In the genomic region with DNA sequence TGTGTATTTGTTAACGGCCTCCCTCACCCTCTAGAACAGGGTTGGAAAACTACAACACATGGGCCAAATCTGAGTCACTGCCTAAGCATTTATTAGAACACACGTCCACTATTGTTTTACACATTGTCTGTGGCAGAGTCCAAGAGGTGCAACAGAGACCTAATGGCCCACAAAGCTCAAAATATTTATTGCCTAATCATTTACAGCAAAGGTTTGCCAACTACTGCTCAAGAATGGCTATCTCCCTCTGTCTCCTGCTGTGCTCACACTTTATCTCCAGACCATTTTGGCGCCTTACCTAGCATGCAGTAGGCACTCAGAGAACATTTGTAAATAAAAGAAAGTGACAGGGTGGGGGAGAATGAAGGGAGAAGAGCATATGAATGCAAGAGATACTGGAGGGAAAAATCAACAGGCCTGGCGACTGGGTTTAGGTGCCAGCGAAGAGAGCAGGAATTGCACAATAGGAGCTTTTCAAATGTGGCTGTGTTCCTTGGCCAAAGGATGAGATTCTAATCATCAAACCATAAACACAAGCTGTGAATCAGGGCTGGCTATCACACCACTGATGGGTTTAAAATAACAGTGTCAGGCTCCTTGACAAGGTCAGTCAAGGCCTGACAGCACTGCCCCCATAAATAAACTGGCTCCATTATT, we compare ENCODE assay signal across 9 cellular contexts.
DNase-seq lines count a peak whose midpoint lies in the region; ATAC-seq lines count a peak whose summit lies in the region.
"Had no signal": no experiment of that assay in that cellular context is flagged by ENCODE, and none has a peak within 500 bp of the region (broad histone marks: within the 10 kb centered on the region; RNA-seq: fewer than 3 reads in every experiment).

No MANE protein-coding gene starts in this region.

- in situ Hi-C loops in T47D (cut with HindIII; ENCODE audit: low pct_unique_long_range_greater_than_20kb, low sequenced_read_pairs): no loop called here

- no peak for ATAC-seq in HG03565 (IDR thresholded peaks at IDR 0.05; ENCODE audit: unreplicated experiment)

- DNase-seq in NCI-H2029 treated with DMSO at 0.1 percent for 48 hours (lab: John Stamatoyannopoulos, UW) (peak; percentile 80), T47D (ENCODE audit: low read depth in 1 of 2, low spot score in 1 of 2) (peak; percentile 45 to 88), kidney glomerular epithelial cell (lab: John Stamatoyannopoulos, UW) (peak; percentile 66), ureter (ENCODE audit: low spot score) (peak; percentile 56), dedifferentiated amniotic fluid mesenchymal stem cell (ENCODE audit: extremely low spot score) (no peak)
- DNase-seq in activated CD4-positive, alpha-beta T cell treated with anti-CD3 and anti-CD28 coated beads, Interleukin-2, amount 50 U/mL, for 4 hours: no peak
- DNase-seq: NCI-H2171, T1000 had no signal

Comparison
In these comparisons a context has a peak if more than half of its experiments do, and no peak if none do; other contexts are left out.
1. DNase-seq: peak in NCI-H2029 treated with DMSO at 0.1 percent for 48 hours (single experiment), T47D (2 of 2), kidney glomerular epithelial cell (single experiment) and ureter (single experiment); none in dedifferentiated amniotic fluid mesenchymal stem cell (single experiment) and activated CD4-positive, alpha-beta T cell treated with anti-CD3 and anti-CD28 coated beads, Interleukin-2, amount 50 U/mL, for 4 hours (0 of 2).